In genomic region chr9:133621868-133622267, GRCh38 we compare ENCODE assay signal across 29 cellular contexts. TPM values are rescaled to one million over a fixed set of nuclear protein-coding genes. Genes with fewer than 3 reads are reported as not detected.
DNase-seq lines count a peak whose midpoint lies in the region; ATAC-seq and TF ChIP-seq lines count a peak whose summit lies in the region.
"Had no signal": no experiment of that assay in that cellular context is flagged by ENCODE, and none has a peak within 500 bp of the region (broad histone marks: within the 10 kb centered on the region; RNA-seq: fewer than 3 reads in every experiment).

No MANE protein-coding gene starts in this region.

- no peak overlapping the region for H3K27ac Mint-ChIP-seq in natural killer cell
- peak overlapping the region in 1 of 2 donors; percentile 90 for H3K27ac Mint-ChIP-seq in natural killer cell treated with Interleukin-12 subunit alpha and Interleukin-12 subunit beta and Interleukin-15 and Interleukin-18, amount 100 ng/mL, for 72 hours
- peak overlapping the region in 8 of 9 donors; percentile 15 to 88 (median 44) for H3K27ac Mint-ChIP-seq in naive thymus-derived CD4-positive, alpha-beta T cell
- H3K27ac Mint-ChIP-seq: H9, HFFc6 had no signal

- no peaks in the 10 kb centered on the region for H3K9me2 ChIP-seq in SK-N-SH

- no peaks in the 10 kb centered on the region for H3K79me2 ChIP-seq in SK-N-SH (ENCODE audit: insufficient read depth)

- no peak for TF ChIP-seq CTCF in SK-N-SH (IDR thresholded peaks at IDR 0.05)
- TF ChIP-seq CTCF in natural killer cell (IDR thresholded peaks at IDR 0.05), result no peak

- peak overlapping the region in 1 of 2 experiments; percentile 87; a peak in 2 of 4 replicates for H3K27ac ChIP-seq in SK-N-SH (ENCODE audit: low read depth in 2 of 2, low read length in 1 of 2)
- H3K27ac ChIP-seq in naive thymus-derived CD4-positive, alpha-beta T cell (ENCODE audit: low read depth, low read length), result no peak overlapping the region
- H3K27ac ChIP-seq: GM23248, HL-60 had no signal

- intact Hi-C loops in natural killer cell (cut with micrococcal nuclease), result no loop called here
- intact Hi-C loops in naive thymus-derived CD4-positive, alpha-beta T cell (cut with micrococcal nuclease), result loop anchor here in 1 of 2 donors (2.0 kb wide), 1 partner anchor 55 kb away; no protein-coding TSS in a partner anchor

- peaks cover 14 to 16% of the 10 kb centered on the region in 2 donors for H3K27me3 Mint-ChIP-seq in natural killer cell (ENCODE audit: low read depth in 2 of 2)
- peaks cover 16 to 17% of the 10 kb centered on the region in 2 donors for H3K27me3 Mint-ChIP-seq in natural killer cell treated with Interleukin-12 subunit alpha and Interleukin-12 subunit beta and Interleukin-15 and Interleukin-18, amount 100 ng/mL, for 72 hours
- peaks cover 0 to 16% (median 0%) of the 10 kb centered on the region in 5 donors for H3K27me3 Mint-ChIP-seq in naive thymus-derived CD4-positive, alpha-beta T cell

- POLR2A ChIA-PET in SK-N-SH (lab: Yijun Ruan, JAX), result interaction anchor here (1.2 kb wide), 1 partner anchor 14 kb away, joined by 3 read pairs; the partner anchor contains the start of gene DBH
- POLR2A ChIA-PET in naive thymus-derived CD4-positive, alpha-beta T cell (lab: Charles Lee), result no interaction called here

- no peak overlapping the region for H2AFZ ChIP-seq in SK-N-SH (ENCODE audit: low read depth)
- H2AFZ ChIP-seq: GM23248 had no signal

- WGBS in SK-N-SH (ENCODE audit: low lambda C conversion rate), result 28% methylated on average over 8 of the region's 9 CpGs

- peak; percentile 17; the same call in 1 of the 2 replicates for TF ChIP-seq RAD21 in SK-N-SH (IDR thresholded peaks at IDR 0.05; ENCODE audit: low read length)

- no peaks in the 10 kb centered on the region for H3F3A ChIP-seq in SK-N-SH (replicated peaks; ENCODE audit: insufficient read depth)

- DNase-seq in SK-N-SH, result peak; percentile 51
- no peak for DNase-seq in natural killer cell
- DNase-seq in natural killer cell treated with Interleukin-12 subunit alpha and Interleukin-12 subunit beta and Interleukin-15 and Interleukin-18, amount 100 ng/mL, for 72 hours (ENCODE audit: low spot score), result no peak
- peak; percentile 46 for DNase-seq in NCI-H345 treated with DMSO at 0.1 percent for 48 hours (lab: John Stamatoyannopoulos, UW; ENCODE audit: unreplicated experiment)
- DNase-seq in naive thymus-derived CD4-positive, alpha-beta T cell, result no peak
- no peak for DNase-seq in iPS-NIHi7 (ENCODE audit: extremely low spot score)
- DNase-seq: CD4-positive, CD25-positive, alpha-beta regulatory T cell; COR-L47; DMS 273 treated with DMSO at 0.1 percent for 48 hours; GM23248; H9; HFFc6; MG63; NCI-H1048; NCI-H1694 treated with DMSO at 0.1 percent for 48 hours; NCI-H2107; NCI-H510A; PC-3 had no signal

- H3K9ac ChIP-seq in SK-N-SH, result no peak overlapping the region
- H3K9ac ChIP-seq: GM23248 had no signal

- peaks cover 0 to 10% of the 10 kb centered on the region in 2 donors for H3K9me3 Mint-ChIP-seq in natural killer cell
- peaks cover 9% of the 10 kb centered on the region for H3K9me3 Mint-ChIP-seq in natural killer cell treated with Interleukin-12 subunit alpha and Interleukin-12 subunit beta and Interleukin-15 and Interleukin-18, amount 100 ng/mL, for 72 hours
- peaks cover 0 to 16% (median 11%) of the 10 kb centered on the region in 11 donors for H3K9me3 Mint-ChIP-seq in naive thymus-derived CD4-positive, alpha-beta T cell

- no peaks in the 10 kb centered on the region for H3K36me3 ChIP-seq in SK-N-SH (replicated peaks in 1 of 2; ENCODE audit: control insufficient read depth in 1 of 2, insufficient read depth in 2 of 2, low read length in 1 of 2)
- H3K36me3 ChIP-seq in naive thymus-derived CD4-positive, alpha-beta T cell (ENCODE audit: control insufficient read depth in 2 of 3, insufficient read depth in 3 of 3, low read length in 3 of 3), result no peaks in the 10 kb centered on the region
- H3K36me3 ChIP-seq: MG63 had no signal

- CTCF ChIA-PET in SK-N-SH (lab: Yijun Ruan, JAX), result interaction anchor here (0.9 to 1.0 kb wide), 2 partner anchors 26 to 121 kb away, joined by 3 read pairs; no protein-coding TSS in a partner anchor
- CTCF ChIA-PET in naive thymus-derived CD4-positive, alpha-beta T cell (lab: Charles Lee), result no interaction called here

- no peak overlapping the region for H3K4me2 ChIP-seq in SK-N-SH

- peaks cover 0 to 19% of the 10 kb centered on the region in 2 experiments; a peak in 1 of 4 replicates for H3K4me1 ChIP-seq in SK-N-SH (ENCODE audit: control insufficient read depth in 1 of 2, insufficient read depth in 2 of 2, low read depth in 1 of 2, low read length in 1 of 2)
- H3K4me1 ChIP-seq in naive thymus-derived CD4-positive, alpha-beta T cell (ENCODE audit: control insufficient read depth in 2 of 2, insufficient read depth in 2 of 2, low read length in 2 of 2), result peaks cover 23 to 36% of the 10 kb centered on the region in 2 donors

- no peaks in the 10 kb centered on the region for H4K20me1 ChIP-seq in SK-N-SH (ENCODE audit: insufficient read depth)

- peak overlapping the region; percentile 7 for H3K4me3 Mint-ChIP-seq in natural killer cell
- H3K4me3 Mint-ChIP-seq in natural killer cell treated with Interleukin-12 subunit alpha and Interleukin-12 subunit beta and Interleukin-15 and Interleukin-18, amount 100 ng/mL, for 72 hours, result no peak overlapping the region
- H3K4me3 Mint-ChIP-seq in naive thymus-derived CD4-positive, alpha-beta T cell, result peak overlapping the region in 7 of 10 donors; percentile 17 to 72 (median 56)
- H3K4me3 Mint-ChIP-seq: H9, HFFc6 had no signal

- peaks cover 36 to 38% of the 10 kb centered on the region in 2 donors for H3K4me1 Mint-ChIP-seq in natural killer cell
- peaks cover 25 to 31% of the 10 kb centered on the region in 2 donors for H3K4me1 Mint-ChIP-seq in natural killer cell treated with Interleukin-12 subunit alpha and Interleukin-12 subunit beta and Interleukin-15 and Interleukin-18, amount 100 ng/mL, for 72 hours (ENCODE audit: low read depth in 2 of 2)
- peaks cover 28 to 57% (median 50%) of the 10 kb centered on the region in 7 donors for H3K4me1 Mint-ChIP-seq in naive thymus-derived CD4-positive, alpha-beta T cell

- no peak for ATAC-seq in SK-N-SH treated with all-trans-retinoic acid at 6 μM for 48 hours
- no peak for ATAC-seq in natural killer cell
- no peak for ATAC-seq in natural killer cell treated with Interleukin-12 subunit alpha and Interleukin-12 subunit beta and Interleukin-15 and Interleukin-18, amount 100 ng/mL, for 72 hours
- no peak for ATAC-seq in naive thymus-derived CD4-positive, alpha-beta T cell
- no peak for ATAC-seq in HG03571 (IDR thresholded peaks at IDR 0.05; ENCODE audit: unreplicated experiment)
- ATAC-seq: HepG2, K562, PC-3 had no signal

- peaks cover 21% of the 10 kb centered on the region; the same call in 1 of the 2 replicates for H3K27me3 ChIP-seq in SK-N-SH (ENCODE audit: insufficient read depth)
- no peaks in the 10 kb centered on the region for H3K27me3 ChIP-seq in naive thymus-derived CD4-positive, alpha-beta T cell (ENCODE audit: control insufficient read depth in 2 of 2, insufficient read depth in 2 of 2, low read length in 2 of 2)

- H3K4me3 ChIP-seq in SK-N-SH (ENCODE audit: low read depth in 2 of 2, low read length in 1 of 2), result no peak overlapping the region
- H3K4me3 ChIP-seq in naive thymus-derived CD4-positive, alpha-beta T cell (ENCODE audit: low read length), result no peak overlapping the region
- H3K4me3 ChIP-seq: GM23248, K562, MG63 had no signal

- H3K36me3 Mint-ChIP-seq in natural killer cell, result peaks cover 6% of the 10 kb centered on the region
- peaks cover 9% of the 10 kb centered on the region for H3K36me3 Mint-ChIP-seq in natural killer cell treated with Interleukin-12 subunit alpha and Interleukin-12 subunit beta and Interleukin-15 and Interleukin-18, amount 100 ng/mL, for 72 hours
- H3K36me3 Mint-ChIP-seq in naive thymus-derived CD4-positive, alpha-beta T cell, result peaks cover 0 to 14% (median 8%) of the 10 kb centered on the region in 5 donors
- H3K36me3 Mint-ChIP-seq: CD4-positive, CD25-positive, alpha-beta regulatory T cell had no signal

- TF ChIP-seq EP300 in SK-N-SH (IDR thresholded peaks at IDR 0.05; ENCODE audit: borderline replicate concordance in 1 of 2, low read depth in 1 of 2, low read length in 1 of 2), result peak in 1 of 2 experiments; percentile 60; a peak in 1 of 4 replicates

- no peaks in the 10 kb centered on the region for H3K9me3 ChIP-seq in SK-N-SH
- H3K9me3 ChIP-seq in naive thymus-derived CD4-positive, alpha-beta T cell (ENCODE audit: control insufficient read depth in 2 of 3, low read length in 3 of 3), result peaks cover 0 to 1% (median 0%) of the 10 kb centered on the region in 3 experiments
- H3K9me3 ChIP-seq: MG63 had no signal

TF ChIP-seq in SK-N-SH, 30 proteins besides CTCF, POLR2A, EP300 and RAD21 (continues in another document):
- no peak for TF ChIP-seq MAX (IDR thresholded peaks at IDR 0.05; ENCODE audit: low read depth)
- TF ChIP-seq POLR2AphosphoS5 (IDR thresholded peaks at IDR 0.05; ENCODE audit: low read depth, low read length), result no peak

TF ChIP-seq in SK-N-SH treated with all-trans-retinoic acid at 6 μM for 48 hours, 23 proteins besides CTCF, POLR2A, EP300 and RAD21 (continues in another document):
- no peak for TF ChIP-seq ZFP3 (CRISPR knock-in tag; IDR thresholded peaks at IDR 0.05)

RNA-seq across cellular contexts. Expression of gene FAM163B, which starts 12.7 kb away (rescaled TPM):
- polyA plus RNA-seq in SK-N-SH (2012; rRNA removed), result 0.05 and 0.15 TPM in 2 replicates
- 0.12 and 0.16 TPM in 2 replicates for polyA plus RNA-seq in SK-N-SH (2012; cell fraction: cytosol; rRNA removed)
- 0.21 and 0.36 TPM in 2 replicates for polyA plus RNA-seq in SK-N-SH (2012; cell fraction: nucleus; rRNA removed)
- not detected for total RNA-seq in natural killer cell
- total RNA-seq in natural killer cell treated with Interleukin-12 subunit alpha and Interleukin-12 subunit beta and Interleukin-15 and Interleukin-18, amount 100 ng/mL, for 72 hours, result not detected
- total RNA-seq in naive thymus-derived CD4-positive, alpha-beta T cell, result not detected
- polyA plus RNA-seq in naive thymus-derived CD4-positive, alpha-beta T cell, result not detected
- total RNA-seq: A673; CD4-positive, CD25-positive, alpha-beta regulatory T cell; G401; GM23248; HepG2; HFFc6; HT-29; K562; LHCN-M2; PC-3 had no signal
- polyA plus RNA-seq: BJ; CD4-positive, CD25-positive, alpha-beta regulatory T cell; GM23248; HepG2; K562 had no signal

RNA-seq across cellular contexts. Expression of gene DBH, which starts 14.3 kb away (rescaled TPM):
- 0.92 and 1.2 TPM in 2 replicates for polyA plus RNA-seq in SK-N-SH (2012; rRNA removed)
- 1.5 and 3.8 TPM in 2 replicates for polyA plus RNA-seq in SK-N-SH (2012; cell fraction: cytosol; rRNA removed)
- polyA plus RNA-seq in SK-N-SH (2012; cell fraction: nucleus; rRNA removed), result 1.5 and 2.0 TPM in 2 replicates
- not detected for total RNA-seq in natural killer cell
- total RNA-seq in natural killer cell treated with Interleukin-12 subunit alpha and Interleukin-12 subunit beta and Interleukin-15 and Interleukin-18, amount 100 ng/mL, for 72 hours, result not detected
- total RNA-seq in naive thymus-derived CD4-positive, alpha-beta T cell, result 1 to 10 TPM in 1 of 5 experiments, under 1 TPM in 3, not detected in 1; 0.08 to 1.2 (median 0.14) TPM
- polyA plus RNA-seq in naive thymus-derived CD4-positive, alpha-beta T cell, result under 1 TPM; 0.14 to 0.38 TPM
- total RNA-seq: A673, G401, GM23248, H9, HepG2, HFFc6, HT-29, K562, LHCN-M2, PC-3, RPMI7951 had no signal
- polyA plus RNA-seq: BJ; CD4-positive, CD25-positive, alpha-beta regulatory T cell; GM23248; HepG2; K562 had no signal

Comparison
In these comparisons a context has a peak if more than half of its experiments do, and no peak if none do; other contexts are left out.
1. DNase-seq: peak in SK-N-SH (single experiment) and NCI-H345 treated with DMSO at 0.1 percent for 48 hours (single experiment); none in natural killer cell (single experiment), natural killer cell treated with Interleukin-12 subunit alpha and Interleukin-12 subunit beta and Interleukin-15 and Interleukin-18, amount 100 ng/mL, for 72 hours (single experiment), naive thymus-derived CD4-positive, alpha-beta T cell (0 of 9) and iPS-NIHi7 (single experiment).
2. H3K27ac Mint-ChIP-seq: peak in naive thymus-derived CD4-positive, alpha-beta T cell (8 of 9); none in natural killer cell (0 of 2).